7 cellular contexts compared by ENCODE assay signal in the genomic region with DNA sequence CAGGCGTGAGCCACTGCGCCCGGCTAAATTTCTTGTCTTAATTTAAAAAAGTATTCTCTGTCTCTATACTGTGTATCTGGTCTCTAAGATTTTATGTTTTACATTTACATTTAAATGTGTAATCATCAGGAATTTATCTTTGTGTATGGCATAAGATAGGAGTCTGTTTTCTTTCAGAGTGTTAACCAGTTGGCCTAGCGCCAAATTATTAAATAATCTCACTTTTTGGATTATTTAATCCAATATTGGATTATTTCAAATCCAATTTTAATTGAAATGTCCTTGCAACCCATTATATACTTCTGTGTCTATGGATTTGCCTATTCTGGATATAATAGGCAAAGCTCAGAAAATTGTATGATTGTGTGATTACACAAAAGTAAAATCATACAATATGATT.
"Had no signal": no experiment of that assay in that cellular context is flagged by ENCODE, and none has a peak within 500 bp of the region (broad histone marks: within the 10 kb centered on the region; RNA-seq: fewer than 3 reads in every experiment).

No MANE protein-coding gene starts in this region.

- DNase-seq: IMR-90, KBM-7, KG1 had no signal

- H3K4me2 ChIP-seq: KMS-11 had no signal

- H3K9ac ChIP-seq: KMS-11 had no signal

- H3K27ac ChIP-seq: HL-60, KMS-11 had no signal

- FAIRE-seq: HepG2, HTR-8/SVneo had no signal

- ATAC-seq: HepG2 had no signal
